ENCODE assay signal across 12 cellular contexts in genomic region chr21:36164427-36164784, GRCh38. TPM values are rescaled to one million over a fixed set of nuclear protein-coding genes. Genes with fewer than 3 reads are reported as not detected.
DNase-seq lines count a peak whose midpoint lies in the region; ATAC-seq and TF ChIP-seq lines count a peak whose summit lies in the region.
"Had no signal": no experiment of that assay in that cellular context is flagged by ENCODE, and none has a peak within 500 bp of the region (broad histone marks: within the 10 kb centered on the region; RNA-seq: fewer than 3 reads in every experiment).

No MANE protein-coding gene starts in this region.

- DNase-seq in COLO668 (lab: John Stamatoyannopoulos, UW; ENCODE audit: unreplicated experiment) (peak; percentile 60), HL-60 (ENCODE audit: low read depth in 1 of 2, low spot score in 1 of 2) (no peak), WERI-Rb-1 (no peak), mucosa of descending colon (peak; percentile 19 to 53 (median 22)), NCI-H82 treated with DMSO at 0.1 percent for 48 hours (lab: John Stamatoyannopoulos, UW; ENCODE audit: unreplicated experiment) (no peak), CD14-positive monocyte (ENCODE audit: low spot score) (no peak), iPS-NIHi11 (ENCODE audit: low spot score) (no peak)
- no peak for DNase-seq in activated CD4-positive, alpha-beta T cell treated with anti-CD3 and anti-CD28 coated beads, Interleukin-2, amount 50 U/mL, for 4 hours
- DNase-seq: activated naive CD8-positive, alpha-beta T cell treated with anti-CD3 and anti-CD28 coated beads, Interleukin-2, amount 10 ng/mL, durations not matched to agents 7 days and 5 days; activated T-cell treated with anti-CD3 and anti-CD28 coated beads, Interleukin-2, amount 50 U/mL, for 48 hours; NCI-H524 treated with DMSO at 0.1 percent for 48 hours; T-helper 9 cell had no signal

- peak overlapping the region in 2 of 7 donors; percentile 70 to 77 for H3K27ac Mint-ChIP-seq in CD14-positive monocyte
- H3K27ac Mint-ChIP-seq: activated naive CD8-positive, alpha-beta T cell treated with anti-CD3 and anti-CD28 coated beads, Interleukin-2, amount 10 ng/mL, durations not matched to agents 7 days and 5 days had no signal

- peaks cover 67% of the 10 kb centered on the region for H3K4me1 Mint-ChIP-seq in CD14-positive monocyte

- H3K27ac ChIP-seq in HL-60 (replicated peaks) (peak overlapping the region; percentile 58), WERI-Rb-1 (peak overlapping the region; percentile 3; the same call in 1 of the 2 replicates)

- H3K27me3 Mint-ChIP-seq in CD14-positive monocyte (ENCODE audit: low read depth in 3 of 3): no peaks in the 10 kb centered on the region
- H3K27me3 Mint-ChIP-seq: activated naive CD8-positive, alpha-beta T cell treated with anti-CD3 and anti-CD28 coated beads, Interleukin-2, amount 10 ng/mL, durations not matched to agents 7 days and 5 days had no signal

- peaks cover 30% of the 10 kb centered on the region for H3K4me1 ChIP-seq in mucosa of descending colon (ENCODE audit: low read depth)

- no peak overlapping the region for H3K4me3 ChIP-seq in HL-60 (replicated peaks; ENCODE audit: insufficient read depth, low read length)
- H3K4me3 ChIP-seq in WERI-Rb-1 (ENCODE audit: low read depth, low read length): no peak overlapping the region
- no peak overlapping the region for H3K4me3 ChIP-seq in mucosa of descending colon

- H3K27me3 ChIP-seq in HL-60 (ENCODE audit: insufficient read depth, poor library complexity, severe bottlenecking) (no peaks in the 10 kb centered on the region), WERI-Rb-1 (ENCODE audit: insufficient read depth, low read depth, severe bottlenecking) (no peaks in the 10 kb centered on the region)

- TF ChIP-seq CTCF in HL-60 (IDR thresholded peaks at IDR 0.05; ENCODE audit: insufficient read depth, low read length) (no peak), WERI-Rb-1 (IDR thresholded peaks at IDR 0.05; ENCODE audit: low read depth, low read length) (no peak), mucosa of descending colon (IDR thresholded peaks at IDR 0.05) (no peak), CD14-positive monocyte (IDR thresholded peaks at IDR 0.05) (no peak)

- H3K36me3 ChIP-seq in WERI-Rb-1: peaks cover 46% of the 10 kb centered on the region
- no peaks in the 10 kb centered on the region for H3K36me3 ChIP-seq in mucosa of descending colon (ENCODE audit: low read depth)

- peaks cover 43 to 64% of the 10 kb centered on the region in 2 donors for H3K36me3 Mint-ChIP-seq in CD14-positive monocyte

- intact Hi-C loops in mucosa of descending colon (cut with DNase I, micrococcal nuclease) (no loop called here), CD14-positive monocyte (cut with micrococcal nuclease) (no loop called here)

- peaks cover 0 to 2% (median 0%) of the 10 kb centered on the region in 7 donors for H3K9me3 Mint-ChIP-seq in CD14-positive monocyte
- H3K9me3 Mint-ChIP-seq: activated naive CD8-positive, alpha-beta T cell treated with anti-CD3 and anti-CD28 coated beads, Interleukin-2, amount 10 ng/mL, durations not matched to agents 7 days and 5 days had no signal

- H3K9me3 ChIP-seq in WERI-Rb-1 (ENCODE audit: severe bottlenecking): peaks cover 5% of the 10 kb centered on the region
- no peaks in the 10 kb centered on the region for H3K9me3 ChIP-seq in mucosa of descending colon

- no peak overlapping the region for H3K4me3 Mint-ChIP-seq in CD14-positive monocyte
- H3K4me3 Mint-ChIP-seq: activated naive CD8-positive, alpha-beta T cell treated with anti-CD3 and anti-CD28 coated beads, Interleukin-2, amount 10 ng/mL, durations not matched to agents 7 days and 5 days had no signal

- ATAC-seq in mucosa of descending colon: peak; percentile 65

RNA-seq across cellular contexts. Expression of gene DOP1B, which starts 7.8 kb away (rescaled TPM):
- total RNA-seq in mucosa of descending colon: 10 to 100 TPM; 40.4 to 87.3 (median 73.1) TPM
- polyA plus RNA-seq in CD14-positive monocyte: 10 to 100 TPM in 1 of 2 donors, 1 to 10 TPM in 1; 6.0 to 11.0 TPM

RNA-seq across cellular contexts. Expression of gene CBR3, which starts 29.5 kb away (rescaled TPM):
- 1 to 10 TPM in 2 of 3 donors, under 1 TPM in 1; 0.75 to 5.0 (median 4.1) TPM for total RNA-seq in mucosa of descending colon
- polyA plus RNA-seq in CD14-positive monocyte: under 1 TPM; 0.32 to 0.40 TPM

Comparison
In these comparisons a context has a peak if more than half of its experiments do, and no peak if none do; other contexts are left out.
1. DNase-seq: peak in COLO668 (single experiment) and mucosa of descending colon (3 of 3); none in HL-60 (0 of 2), WERI-Rb-1 (single experiment), NCI-H82 treated with DMSO at 0.1 percent for 48 hours (single experiment), activated CD4-positive, alpha-beta T cell treated with anti-CD3 and anti-CD28 coated beads, Interleukin-2, amount 50 U/mL, for 4 hours (0 of 2), CD14-positive monocyte (single experiment) and iPS-NIHi11 (single experiment).